14 cellular contexts compared by ENCODE assay signal in the genomic region with DNA sequence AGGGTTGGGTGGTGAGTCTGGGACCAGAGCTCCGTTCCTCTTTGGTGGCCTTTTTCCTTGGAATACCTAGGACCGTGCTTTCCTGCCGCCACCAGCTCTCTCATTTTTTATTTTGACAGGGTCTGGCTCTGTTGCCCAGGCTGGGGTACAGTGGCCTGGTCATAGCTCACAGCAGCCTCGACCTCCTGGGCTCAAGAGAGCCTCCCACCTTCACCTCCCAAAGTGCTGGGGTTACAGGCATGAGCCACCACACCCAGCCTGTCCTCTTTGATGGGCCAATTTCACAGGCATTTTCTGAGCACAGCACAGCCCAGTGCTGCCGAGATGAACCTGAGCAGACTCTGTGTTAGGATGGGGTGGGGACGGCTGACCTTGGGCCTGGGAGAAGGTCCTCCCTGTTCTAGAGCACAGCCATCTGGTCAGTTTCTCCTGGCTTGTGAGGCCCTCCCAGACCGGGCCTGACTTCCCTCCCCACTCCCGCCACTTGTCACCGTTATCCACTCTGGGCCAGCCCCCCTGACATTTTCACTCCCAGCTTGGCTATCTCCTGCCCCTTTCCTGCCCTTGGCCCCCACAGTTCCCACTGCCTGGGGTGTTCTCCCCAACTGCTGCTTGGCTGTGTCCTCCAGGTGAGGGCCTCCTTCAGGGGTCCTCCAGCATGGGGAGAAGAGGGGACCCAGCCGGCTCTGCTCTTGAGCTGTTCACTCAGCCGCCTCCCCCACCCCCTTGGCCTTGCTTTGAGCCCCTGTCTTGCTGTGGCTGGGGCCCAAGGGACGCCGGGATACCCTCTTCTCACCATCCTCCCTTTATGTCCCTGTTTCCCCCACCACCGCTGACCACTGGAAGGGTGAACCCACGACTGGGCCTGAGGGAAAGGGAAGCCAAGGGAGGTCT. TPM values are rescaled to one million over a fixed set of nuclear protein-coding genes. Genes with fewer than 3 reads are reported as not detected.
DNase-seq lines count a peak whose midpoint lies in the region; ATAC-seq and TF ChIP-seq lines count a peak whose summit lies in the region.
"Had no signal": no experiment of that assay in that cellular context is flagged by ENCODE, and none has a peak within 500 bp of the region (broad histone marks: within the 10 kb centered on the region; RNA-seq: fewer than 3 reads in every experiment).

No MANE protein-coding gene starts in this region.

- ATAC-seq in stimulated activated naive CD8-positive, alpha-beta T cell treated with anti-CD3 and anti-CD28 coated beads, Interleukin-15, amount 100 ng/mL, for 72 hours = no peak
- no peak for ATAC-seq in activated CD8-positive, alpha-beta T cell treated with anti-CD3 and anti-CD28 coated beads, Interleukin-2, amount 10 ng/mL, durations not matched to agents 7 days and 5 days
- ATAC-seq in lower lobe of right lung = no peak
- ATAC-seq: activated CD4-positive, CD25-positive, alpha-beta regulatory T cell treated with anti-CD3 and anti-CD28 coated beads, Interleukin-2, amount 50 U/mL, for 24 hours had no signal

- no peaks in the 10 kb centered on the region for H3K79me2 ChIP-seq in neural progenitor cell (ENCODE audit: low read depth)

- H3K27ac Mint-ChIP-seq in stimulated activated naive CD8-positive, alpha-beta T cell treated with anti-CD3 and anti-CD28 coated beads, Interleukin-15, Interleukin-2, amounts not matched to agents 100 ng/mL and 50 ng/mL, for 24 hours = peak overlapping the region; percentile 55
- peak overlapping the region in 1 of 2 donors; percentile 87 for H3K27ac Mint-ChIP-seq in stimulated activated naive CD8-positive, alpha-beta T cell treated with anti-CD3 and anti-CD28 coated beads, Interleukin-15, amount 100 ng/mL, for 72 hours
- peak overlapping the region; percentile 98 for H3K27ac Mint-ChIP-seq in activated CD8-positive, alpha-beta T cell treated with anti-CD3 and anti-CD28 coated beads, Interleukin-2, amount 10 ng/mL, durations not matched to agents 7 days and 5 days
- no peak overlapping the region for H3K27ac Mint-ChIP-seq in neural progenitor cell
- H3K27ac Mint-ChIP-seq: HFFc6 had no signal

- H3K36me3 ChIP-seq in lower lobe of right lung (no peaks in the 10 kb centered on the region), neural progenitor cell (no peaks in the 10 kb centered on the region)
- H3K36me3 ChIP-seq: tibial artery had no signal

- CTCF ChIA-PET in activated CD8-positive, alpha-beta T cell treated with anti-CD3 and anti-CD28 coated beads, Interleukin-2, amount 10 ng/mL, durations not matched to agents 7 days and 5 days (lab: Charles Lee) = interaction anchor here (1.7 kb wide), 1 partner anchor 11 kb away, joined by 5 read pairs; no protein-coding TSS in a partner anchor

- TF ChIP-seq CTCF in lower lobe of right lung (IDR thresholded peaks at IDR 0.05) = no peak
- TF ChIP-seq CTCF in neural progenitor cell (IDR thresholded peaks at IDR 0.05) = no peak

- H3K4me1 Mint-ChIP-seq in stimulated activated naive CD8-positive, alpha-beta T cell treated with anti-CD3 and anti-CD28 coated beads, Interleukin-15, Interleukin-2, amounts not matched to agents 100 ng/mL and 50 ng/mL, for 24 hours (ENCODE audit: low read depth) = peaks cover 92% of the 10 kb centered on the region
- peaks cover 92% of the 10 kb centered on the region for H3K4me1 Mint-ChIP-seq in stimulated activated naive CD8-positive, alpha-beta T cell treated with anti-CD3 and anti-CD28 coated beads, Interleukin-15, amount 100 ng/mL, for 72 hours
- peaks cover 82% of the 10 kb centered on the region for H3K4me1 Mint-ChIP-seq in activated CD8-positive, alpha-beta T cell treated with anti-CD3 and anti-CD28 coated beads, Interleukin-2, amount 10 ng/mL, durations not matched to agents 7 days and 5 days (ENCODE audit: low read depth)
- peaks cover 7% of the 10 kb centered on the region for H3K4me1 Mint-ChIP-seq in neural progenitor cell

- no peaks in the 10 kb centered on the region for H3K27me3 Mint-ChIP-seq in stimulated activated naive CD8-positive, alpha-beta T cell treated with anti-CD3 and anti-CD28 coated beads, Interleukin-15, Interleukin-2, amounts not matched to agents 100 ng/mL and 50 ng/mL, for 24 hours
- no peaks in the 10 kb centered on the region for H3K27me3 Mint-ChIP-seq in stimulated activated naive CD8-positive, alpha-beta T cell treated with anti-CD3 and anti-CD28 coated beads, Interleukin-15, amount 100 ng/mL, for 72 hours
- no peaks in the 10 kb centered on the region for H3K27me3 Mint-ChIP-seq in activated CD8-positive, alpha-beta T cell treated with anti-CD3 and anti-CD28 coated beads, Interleukin-2, amount 10 ng/mL, durations not matched to agents 7 days and 5 days (ENCODE audit: low read depth)
- H3K27me3 Mint-ChIP-seq in neural progenitor cell (ENCODE audit: insufficient read depth, low read depth) = peaks cover 4% of the 10 kb centered on the region

- no peaks in the 10 kb centered on the region for H3K9me3 Mint-ChIP-seq in stimulated activated naive CD8-positive, alpha-beta T cell treated with anti-CD3 and anti-CD28 coated beads, Interleukin-15, Interleukin-2, amounts not matched to agents 100 ng/mL and 50 ng/mL, for 24 hours
- H3K9me3 Mint-ChIP-seq in stimulated activated naive CD8-positive, alpha-beta T cell treated with anti-CD3 and anti-CD28 coated beads, Interleukin-15, amount 100 ng/mL, for 72 hours = no peaks in the 10 kb centered on the region
- H3K9me3 Mint-ChIP-seq in activated CD8-positive, alpha-beta T cell treated with anti-CD3 and anti-CD28 coated beads, Interleukin-2, amount 10 ng/mL, durations not matched to agents 7 days and 5 days (ENCODE audit: insufficient read depth) = no peaks in the 10 kb centered on the region
- peaks cover 2% of the 10 kb centered on the region for H3K9me3 Mint-ChIP-seq in neural progenitor cell
- H3K9me3 Mint-ChIP-seq: HFFc6 had no signal

- no peaks in the 10 kb centered on the region for H3F3A ChIP-seq in neural progenitor cell (ENCODE audit: low read depth)

- no peak for DNase-seq in stimulated activated naive CD8-positive, alpha-beta T cell treated with anti-CD3 and anti-CD28 coated beads, Interleukin-15, amount 100 ng/mL, for 72 hours
- no peak for DNase-seq in activated CD8-positive, alpha-beta T cell treated with anti-CD3 and anti-CD28 coated beads, Interleukin-2, amount 10 ng/mL, durations not matched to agents 7 days and 5 days
- DNase-seq in lower lobe of right lung = no peak
- no peak for DNase-seq in NCI-H2196 (lab: John Stamatoyannopoulos, UW; ENCODE audit: unreplicated experiment)
- no peak for DNase-seq in NAMALWA (ENCODE audit: low spot score)
- no peak for DNase-seq in neural progenitor cell (ENCODE audit: low spot score)
- no peak for DNase-seq in kidney tubule cell (ENCODE audit: low spot score)
- DNase-seq: activated gamma-delta T cell treated with Interleukin-2 at 50 U/mL for 16 hours, HFFc6, NCI-H1694, NCI-H510A had no signal

- H3K4me1 ChIP-seq in lower lobe of right lung = peaks cover 67% of the 10 kb centered on the region
- peaks cover 3% of the 10 kb centered on the region for H3K4me1 ChIP-seq in neural progenitor cell

- no peaks in the 10 kb centered on the region for H4K20me1 ChIP-seq in neural progenitor cell (ENCODE audit: low read depth)

- peaks cover 17% of the 10 kb centered on the region for H3K36me3 Mint-ChIP-seq in stimulated activated naive CD8-positive, alpha-beta T cell treated with anti-CD3 and anti-CD28 coated beads, Interleukin-15, Interleukin-2, amounts not matched to agents 100 ng/mL and 50 ng/mL, for 24 hours (ENCODE audit: low read depth)
- H3K36me3 Mint-ChIP-seq in activated CD8-positive, alpha-beta T cell treated with anti-CD3 and anti-CD28 coated beads, Interleukin-2, amount 10 ng/mL, durations not matched to agents 7 days and 5 days (ENCODE audit: low read depth) = peaks cover 72% of the 10 kb centered on the region
- H3K36me3 Mint-ChIP-seq in neural progenitor cell = no peaks in the 10 kb centered on the region

- peak overlapping the region; percentile 31 for H3K27ac ChIP-seq in lower lobe of right lung
- no peak overlapping the region for H3K27ac ChIP-seq in neural progenitor cell
- H3K27ac ChIP-seq: tibial artery had no signal

- no peaks in the 10 kb centered on the region for H3K27me3 ChIP-seq in lower lobe of right lung (ENCODE audit: low read depth)
- no peaks in the 10 kb centered on the region for H3K27me3 ChIP-seq in neural progenitor cell
- H3K27me3 ChIP-seq: tibial artery had no signal

- no peak overlapping the region for H3K4me2 ChIP-seq in neural progenitor cell

- H3K4me3 Mint-ChIP-seq in stimulated activated naive CD8-positive, alpha-beta T cell treated with anti-CD3 and anti-CD28 coated beads, Interleukin-15, Interleukin-2, amounts not matched to agents 100 ng/mL and 50 ng/mL, for 24 hours = no peak overlapping the region
- peak overlapping the region in 1 of 2 donors; percentile 35 for H3K4me3 Mint-ChIP-seq in stimulated activated naive CD8-positive, alpha-beta T cell treated with anti-CD3 and anti-CD28 coated beads, Interleukin-15, amount 100 ng/mL, for 72 hours
- peak overlapping the region; percentile 22 for H3K4me3 Mint-ChIP-seq in activated CD8-positive, alpha-beta T cell treated with anti-CD3 and anti-CD28 coated beads, Interleukin-2, amount 10 ng/mL, durations not matched to agents 7 days and 5 days
- no peak overlapping the region for H3K4me3 Mint-ChIP-seq in neural progenitor cell
- H3K4me3 Mint-ChIP-seq: HFFc6 had no signal

- POLR2A ChIA-PET in activated CD8-positive, alpha-beta T cell treated with anti-CD3 and anti-CD28 coated beads, Interleukin-2, amount 10 ng/mL, durations not matched to agents 7 days and 5 days (lab: Charles Lee) = no interaction called here

- H3K9me3 ChIP-seq in lower lobe of right lung (no peaks in the 10 kb centered on the region), neural progenitor cell (ENCODE audit: low read depth) (no peaks in the 10 kb centered on the region)
- H3K9me3 ChIP-seq: tibial artery had no signal

- no peak overlapping the region for H3K9ac ChIP-seq in neural progenitor cell

- no peak overlapping the region for H2AFZ ChIP-seq in neural progenitor cell (replicated peaks)

- H3K4me3 ChIP-seq in lower lobe of right lung (no peak overlapping the region), neural progenitor cell (no peak overlapping the region)
- H3K4me3 ChIP-seq: tibial artery had no signal

- intact Hi-C loops in lower lobe of right lung (cut with DNase I) = no loop called here

RNA-seq across cellular contexts. Expression of gene ADCY7, which starts 5.0 kb away (rescaled TPM):
- 100 to 1,000 TPM; 214 to 225 TPM for total RNA-seq in activated CD8-positive, alpha-beta T cell treated with anti-CD3 and anti-CD28 coated beads, Interleukin-2, amount 10 ng/mL, durations not matched to agents 7 days and 5 days
- total RNA-seq in lower lobe of right lung = 115 TPM
- total RNA-seq in neural progenitor cell (ENCODE audit: low replicate concordance) = 2.5 and 13.2 TPM in 2 replicates
